In genomic region chr16:20300312-20301097, GRCh38 we compare ENCODE assay signal across 9 cellular contexts. TPM values are rescaled to one million over a fixed set of nuclear protein-coding genes. Genes with fewer than 3 reads are reported as not detected.
DNase-seq lines count a peak whose midpoint lies in the region; ATAC-seq and TF ChIP-seq lines count a peak whose summit lies in the region.
"Had no signal": no experiment of that assay in that cellular context is flagged by ENCODE, and none has a peak within 500 bp of the region (broad histone marks: within the 10 kb centered on the region; RNA-seq: fewer than 3 reads in every experiment).

No MANE protein-coding gene starts in this region.

- H3K14ac ChIP-seq in neuronal stem cell (ENCODE audit: low read length): no peak overlapping the region

- H3K4me3 Mint-ChIP-seq in WTC11: no peak overlapping the region

- H3K18ac ChIP-seq in neuronal stem cell (ENCODE audit: low read length): no peak overlapping the region

- H3K36me3 ChIP-seq in neuronal stem cell (replicated peaks in 1 of 2; ENCODE audit: control insufficient read depth in 2 of 2, insufficient read depth in 2 of 2, low read length in 2 of 2): no peaks in the 10 kb centered on the region
- H3K36me3 ChIP-seq: tibial artery had no signal

- no peaks in the 10 kb centered on the region for H3K27me3 Mint-ChIP-seq in WTC11 (ENCODE audit: low read depth)

- H2BK5ac ChIP-seq in neuronal stem cell (ENCODE audit: low read length): no peak overlapping the region

- no peaks in the 10 kb centered on the region for H3K9me3 ChIP-seq in neuronal stem cell (replicated peaks in 1 of 2; ENCODE audit: control insufficient read depth in 2 of 2, insufficient read depth in 1 of 2, low read depth in 1 of 2, low read length in 2 of 2)
- H3K9me3 ChIP-seq: tibial artery had no signal

- no peak overlapping the region for H3K23ac ChIP-seq in neuronal stem cell (ENCODE audit: low read depth, low read length, poor library complexity)

- no peaks in the 10 kb centered on the region; the same call in 1 of the 2 replicates for H3K9me3 Mint-ChIP-seq in WTC11

- POLR2A ChIA-PET in WTC11 (lab: Charles Lee): interaction anchor here (0.8 to 1.3 kb wide), 3 partner anchors 83 to 393 kb away, joined by 3 to 7 read pairs (median 3); no protein-coding TSS in a partner anchor

- no peak overlapping the region for H2BK12ac ChIP-seq in neuronal stem cell (ENCODE audit: low read length)

- no peak overlapping the region for H2BK15ac ChIP-seq in neuronal stem cell (ENCODE audit: low read length)

- H3K27ac Mint-ChIP-seq in WTC11: no peak overlapping the region

- no peaks in the 10 kb centered on the region for H3K79me1 ChIP-seq in neuronal stem cell (ENCODE audit: low read depth, low read length)

- DNase-seq in NCI-H1417 (lab: John Stamatoyannopoulos, UW) (peak; percentile 10 to 59 (median 48)), NCI-H1417 treated with DMSO at 0.1 percent for 48 hours (lab: John Stamatoyannopoulos, UW) (no peak), HFF-Myc (ENCODE audit: extremely low read depth, low read depth) (peak; percentile 11), NCI-H2196 (lab: John Stamatoyannopoulos, UW; ENCODE audit: unreplicated experiment) (peak; percentile 82), WTC11 (ENCODE audit: low spot score) (peak; percentile 64), fibroblast of mammary gland (ENCODE audit: low read depth) (peak; percentile 51), neuronal stem cell (ENCODE audit: low spot score) (peak; percentile 70)

- no peak overlapping the region for H4K8ac ChIP-seq in neuronal stem cell (ENCODE audit: low read depth, low read length)

- no peaks in the 10 kb centered on the region for H3K4me1 ChIP-seq in neuronal stem cell (ENCODE audit: control insufficient read depth in 2 of 2, insufficient read depth in 1 of 2, low read depth in 1 of 2, low read length in 2 of 2)
- H3K4me1 ChIP-seq: tibial artery had no signal

- H3K36me3 Mint-ChIP-seq in WTC11: no peaks in the 10 kb centered on the region

- no peak overlapping the region for H2AK5ac ChIP-seq in neuronal stem cell (ENCODE audit: low read depth, low read length)

- H3K9ac ChIP-seq in neuronal stem cell (ENCODE audit: low read depth, low read length, poor library complexity): no peak overlapping the region

- no peaks in the 10 kb centered on the region for H3K27me3 ChIP-seq in neuronal stem cell (ENCODE audit: control insufficient read depth in 3 of 3, insufficient read depth in 3 of 3, low read depth in 1 of 3, low read length in 3 of 3)
- H3K27me3 ChIP-seq: tibial artery had no signal

- CTCF ChIA-PET in WTC11 (lab: Charles Lee): interaction anchor here (0.5 to 5.3 kb wide), 102 partner anchors 9 to 985 kb away, joined by 3 to 215 read pairs (median 4); no protein-coding TSS in a partner anchor

- ATAC-seq in WTC11 (peak; percentile 97), HG03196 (IDR thresholded peaks at IDR 0.05; ENCODE audit: unreplicated experiment) (no peak)

- H2BK120ac ChIP-seq in neuronal stem cell (ENCODE audit: low read depth, low read length): no peak overlapping the region

- H3K4me3 ChIP-seq in HFF-Myc (replicated peaks; ENCODE audit: low read depth, low read length) (no peak overlapping the region), fibroblast of mammary gland (ENCODE audit: control insufficient read depth, low read depth, low read length) (no peak overlapping the region), neuronal stem cell (ENCODE audit: low read length in 2 of 2) (no peak overlapping the region)
- H3K4me3 ChIP-seq: tibial artery had no signal

- no peak overlapping the region for H4K91ac ChIP-seq in neuronal stem cell (ENCODE audit: low read depth, low read length, poor library complexity)

- H3K4me2 ChIP-seq in neuronal stem cell (ENCODE audit: insufficient read depth, low read length, poor library complexity, severe bottlenecking): no peak overlapping the region

- WGBS in neuronal stem cell (ENCODE audit: extremely low coverage in 2 of 2, insufficient read length in 2 of 2, insufficient replicate concordance in 1 of 2), 2 donors: no CpG with 5 or more reads among the region's 16 CpGs

- no peak overlapping the region for H3K27ac ChIP-seq in neuronal stem cell (replicated peaks; ENCODE audit: low read length)
- H3K27ac ChIP-seq: tibial artery had no signal

- no peak overlapping the region for H2AFZ ChIP-seq in neuronal stem cell (ENCODE audit: low read length)

- peak; percentile 70 for TF ChIP-seq CTCF in HFF-Myc (IDR thresholded peaks at IDR 0.05; ENCODE audit: low read depth, low read length, missing control alignments)
- peak; percentile 66 for TF ChIP-seq CTCF in WTC11 (IDR thresholded peaks at IDR 0.05)
- peak; percentile 69 for TF ChIP-seq CTCF in fibroblast of mammary gland (conservative IDR thresholded peaks at IDR 0.05; ENCODE audit: control insufficient read depth, insufficient read depth, low read depth, low read length)

- no peak overlapping the region for H3K4ac ChIP-seq in neuronal stem cell (ENCODE audit: low read length)

- 0 out of 2 replicates have a peak, but pooled peaks cover 3% of the 10 kb centered on the region for H3K4me1 Mint-ChIP-seq in WTC11

TF ChIP-seq in WTC11, 78 proteins besides CTCF, POLR2A, EP300 and RAD21:
- no peak for TF ChIP-seq CREM (CRISPR knock-in tag; IDR thresholded peaks at IDR 0.05)
- TF ChIP-seq ETV6 (CRISPR knock-in tag; IDR thresholded peaks at IDR 0.05): no peak
- TF ChIP-seq CDX4 (CRISPR knock-in tag; IDR thresholded peaks at IDR 0.05; ENCODE audit: borderline replicate concordance): no peak
- TF ChIP-seq, protein P1, sequence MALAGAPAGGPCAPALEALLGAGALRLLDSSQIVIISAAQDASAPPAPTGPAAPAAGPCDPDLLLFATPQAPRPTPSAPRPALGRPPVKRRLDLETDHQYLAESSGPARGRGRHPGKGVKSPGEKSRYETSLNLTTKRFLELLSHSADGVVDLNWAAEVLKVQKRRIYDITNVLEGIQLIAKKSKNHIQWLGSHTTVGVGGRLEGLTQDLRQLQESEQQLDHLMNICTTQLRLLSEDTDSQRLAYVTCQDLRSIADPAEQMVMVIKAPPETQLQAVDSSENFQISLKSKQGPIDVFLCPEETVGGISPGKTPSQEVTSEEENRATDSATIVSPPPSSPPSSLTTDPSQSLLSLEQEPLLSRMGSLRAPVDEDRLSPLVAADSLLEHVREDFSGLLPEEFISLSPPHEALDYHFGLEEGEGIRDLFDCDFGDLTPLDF (CRISPR knock-in tag; IDR thresholded peaks at IDR 0.05): no peak
- TF ChIP-seq TCF7 (CRISPR knock-in tag; IDR thresholded peaks at IDR 0.05; ENCODE audit: low read depth): no peak
- TF ChIP-seq ZNF671 (CRISPR knock-in tag; IDR thresholded peaks at IDR 0.05): no peak
- TF ChIP-seq ZNF121 (CRISPR knock-in tag; IDR thresholded peaks at IDR 0.05): no peak
- TF ChIP-seq ZBTB43 (CRISPR knock-in tag; IDR thresholded peaks at IDR 0.05): no peak
- no peak for TF ChIP-seq GTF2I (CRISPR knock-in tag; conservative IDR thresholded peaks at IDR 0.05)
- no peak for TF ChIP-seq ELF4 (CRISPR knock-in tag; IDR thresholded peaks at IDR 0.05; ENCODE audit: low read depth)
- no peak for TF ChIP-seq ZSCAN18 (CRISPR knock-in tag; IDR thresholded peaks at IDR 0.05)
- TF ChIP-seq RELA (CRISPR knock-in tag; IDR thresholded peaks at IDR 0.05; ENCODE audit: borderline replicate concordance): no peak
- TF ChIP-seq IRF2 (CRISPR knock-in tag; IDR thresholded peaks at IDR 0.05; ENCODE audit: borderline replicate concordance, low read depth): no peak
- TF ChIP-seq CREB1 (CRISPR knock-in tag; IDR thresholded peaks at IDR 0.05): no peak

RNA-seq across cellular contexts. Expression of gene GP2, which starts 26.8 kb away (rescaled TPM):
- total RNA-seq in WTC11 (2021): 6.0 to 8.3 TPM (median 6.6 TPM) in 3 replicates
- polyA plus RNA-seq in neuronal stem cell (2013, experiment 1 of 2): 0.03 TPM
- polyA plus RNA-seq in neuronal stem cell (2013, experiment 2 of 2): not detected

RNA-seq across cellular contexts. Expression of gene UMOD, which starts 52.0 kb away (rescaled TPM):
- total RNA-seq in WTC11 (2021): not detected in 3 replicates
- polyA plus RNA-seq in neuronal stem cell (2013, experiment 1 of 2): not detected
- not detected for polyA plus RNA-seq in neuronal stem cell (2013, experiment 2 of 2)
